ENCODE assay signal across 1 cellular context in genomic region chr5:8843766-8844165, GRCh38.
TF ChIP-seq lines count a peak whose summit lies in the region.

No MANE protein-coding gene starts in this region.

TF ChIP-seq in GM23338, 12 proteins besides CTCF, POLR2A, EP300 and RAD21 (continued from another document):
- TF ChIP-seq ETS1 (IDR thresholded peaks at IDR 0.05): no peak
- no peak for TF ChIP-seq JUNB (IDR thresholded peaks at IDR 0.05; ENCODE audit: unreplicated experiment)
- TF ChIP-seq REST (IDR thresholded peaks at IDR 0.05; ENCODE audit: unreplicated experiment): no peak
- no peak for TF ChIP-seq ZNF114 (CRISPR knock-in tag; IDR thresholded peaks at IDR 0.05)
TF ChIP-seq in GM23338: peak in this region for 0.
